ENCODE assay signal across 25 cellular contexts in genomic region chr20:63465380-63466249, GRCh38. TPM values are rescaled to one million over a fixed set of nuclear protein-coding genes. Genes with fewer than 3 reads are reported as not detected.
"Had no signal": no experiment of that assay in that cellular context is flagged by ENCODE, and none has a peak within 500 bp of the region (broad histone marks: within the 10 kb centered on the region; RNA-seq: fewer than 3 reads in every experiment).

No MANE protein-coding gene starts in this region.

- FAIRE-seq: colon, islet of Langerhans, small intestine had no signal

- H3K4me1 ChIP-seq: esophagus squamous epithelium, gastroesophageal sphincter, heart left ventricle, parathyroid adenoma, testis, vagina had no signal

- ATAC-seq: gastroesophageal sphincter; heart left ventricle; left ventricle myocardium superior; natural killer cell; sciatic nerve; stimulated activated memory B cell treated with anti-CD40 and anti-IgM and Interleukin-4, amounts not matched to agents 10 μg/mL and 1 μg/mL and 100 μg/mL, for 72 hours; T-helper 17 cell had no signal

- H3K79me2 ChIP-seq: parathyroid adenoma had no signal

- H3K36me3 Mint-ChIP-seq: activated CD4-positive, alpha-beta memory T cell treated with anti-CD3 and anti-CD28 coated beads for 36 hours; activated naive CD8-positive, alpha-beta T cell treated with anti-CD3 and anti-CD28 coated beads, Interleukin-2, amount 10 ng/mL, durations not matched to agents 7 days and 5 days; natural killer cell; stimulated activated memory B cell treated with anti-CD40 and anti-IgM and Interleukin-4, amounts not matched to agents 10 μg/mL and 1 μg/mL and 100 μg/mL, for 72 hours had no signal

- H3K9me3 ChIP-seq: esophagus squamous epithelium, gastroesophageal sphincter, heart left ventricle, testis, vagina had no signal

- H3K27ac Mint-ChIP-seq: activated CD4-positive, alpha-beta memory T cell treated with anti-CD3 and anti-CD28 coated beads for 36 hours; activated naive CD4-positive, alpha-beta T cell treated with anti-CD3 and anti-CD28 coated beads for 36 hours; activated naive CD8-positive, alpha-beta T cell treated with anti-CD3 and anti-CD28 coated beads, Interleukin-2, amount 10 ng/mL, durations not matched to agents 7 days and 5 days; natural killer cell; stimulated activated memory B cell treated with anti-CD40 and anti-IgM and Interleukin-4, amounts not matched to agents 10 μg/mL and 1 μg/mL and 100 μg/mL, for 72 hours; T-helper 17 cell had no signal

- H3K4me3 ChIP-seq: esophagus squamous epithelium, gastroesophageal sphincter, heart left ventricle, testis, vagina had no signal

- H3K4me1 Mint-ChIP-seq: activated naive CD8-positive, alpha-beta T cell treated with anti-CD3 and anti-CD28 coated beads, Interleukin-2, amount 10 ng/mL, durations not matched to agents 7 days and 5 days; natural killer cell; stimulated activated memory B cell treated with anti-CD40 and anti-IgM and Interleukin-4, amounts not matched to agents 10 μg/mL and 1 μg/mL and 100 μg/mL, for 72 hours; T-helper 17 cell had no signal

- H3K9me3 Mint-ChIP-seq: activated CD4-positive, alpha-beta memory T cell treated with anti-CD3 and anti-CD28 coated beads for 36 hours; activated naive CD4-positive, alpha-beta T cell treated with anti-CD3 and anti-CD28 coated beads for 36 hours; activated naive CD8-positive, alpha-beta T cell treated with anti-CD3 and anti-CD28 coated beads, Interleukin-2, amount 10 ng/mL, durations not matched to agents 7 days and 5 days; natural killer cell; stimulated activated memory B cell treated with anti-CD40 and anti-IgM and Interleukin-4, amounts not matched to agents 10 μg/mL and 1 μg/mL and 100 μg/mL, for 72 hours had no signal

- H3K36me3 ChIP-seq: esophagus squamous epithelium, gastroesophageal sphincter, heart left ventricle, vagina had no signal

- H3K4me3 Mint-ChIP-seq: activated CD4-positive, alpha-beta memory T cell treated with anti-CD3 and anti-CD28 coated beads for 36 hours; activated naive CD4-positive, alpha-beta T cell treated with anti-CD3 and anti-CD28 coated beads for 36 hours; activated naive CD8-positive, alpha-beta T cell treated with anti-CD3 and anti-CD28 coated beads, Interleukin-2, amount 10 ng/mL, durations not matched to agents 7 days and 5 days; natural killer cell; stimulated activated memory B cell treated with anti-CD40 and anti-IgM and Interleukin-4, amounts not matched to agents 10 μg/mL and 1 μg/mL and 100 μg/mL, for 72 hours; T-helper 17 cell had no signal

- H3K9ac ChIP-seq: parathyroid adenoma had no signal

- H2AFZ ChIP-seq: parathyroid adenoma had no signal

- H3K27ac ChIP-seq: esophagus squamous epithelium, gastroesophageal sphincter, heart left ventricle, parathyroid adenoma, testis, vagina had no signal

- DNase-seq: activated CD4-positive, alpha-beta memory T cell treated with anti-CD3 and anti-CD28 coated beads for 36 hours; activated CD4-positive, alpha-beta T cell treated with anti-CD3 and anti-CD28 coated beads for 4 hours; activated CD4-positive, CD25-positive, alpha-beta regulatory T cell; activated naive CD4-positive, alpha-beta T cell treated with anti-CD3 and anti-CD28 coated beads for 36 hours; activated naive CD8-positive, alpha-beta T cell treated with anti-CD3 and anti-CD28 coated beads, Interleukin-2, amount 10 ng/mL, durations not matched to agents 7 days and 5 days; activated T-cell treated with anti-CD3 and anti-CD28 coated beads, Interleukin-2, amount 50 U/mL, for 48 hours; amniotic stem cell; esophagus squamous epithelium; heart left ventricle; left ventricle myocardium superior; mammary epithelial cell; midbrain; natural killer cell; small intestine; stimulated activated CD4-positive, alpha-beta T cell treated with anti-CD3 and anti-CD28 coated beads, Interleukin-2, amount 100 ng/mL, for 24 hours; T-helper 17 cell; testis; trophoblast cell had no signal

- H3K27me3 ChIP-seq: testis, vagina had no signal

RNA-seq across cellular contexts. Expression of gene KCNQ2, which starts 6.8 kb away (rescaled TPM):
- total RNA-seq: activated CD4-positive, alpha-beta memory T cell treated with anti-CD3 and anti-CD28 coated beads for 36 hours; activated naive CD4-positive, alpha-beta T cell treated with anti-CD3 and anti-CD28 coated beads for 36 hours; esophagus squamous epithelium; mammary epithelial cell; natural killer cell; sciatic nerve; T-helper 17 cell had no signal
- polyA plus RNA-seq: heart left ventricle, mammary epithelial cell had no signal
